ENCODE assay signal across 8 cellular contexts in the genomic region with DNA sequence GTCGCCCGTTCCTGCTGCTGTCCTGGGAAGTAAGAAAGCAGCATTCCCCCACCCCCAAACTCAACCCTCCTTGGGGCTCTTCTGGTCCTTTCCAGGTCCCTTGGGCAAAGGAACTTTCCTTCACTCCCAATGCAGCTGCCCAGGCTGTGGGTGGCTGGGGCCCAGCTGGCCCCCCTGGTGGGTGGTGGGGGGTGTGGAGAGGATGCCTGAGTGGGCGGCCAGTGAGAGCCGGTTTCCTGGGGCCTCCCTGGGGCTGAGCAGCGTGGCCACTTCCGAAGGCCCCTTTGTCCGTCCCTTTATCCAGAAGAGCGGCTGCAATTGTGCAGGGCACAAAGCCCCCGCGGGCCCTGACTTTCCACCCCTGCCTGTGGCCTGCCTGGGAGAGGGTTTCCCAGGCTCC.
"Had no signal": no experiment of that assay in that cellular context is flagged by ENCODE, and none has a peak within 500 bp of the region (broad histone marks: within the 10 kb centered on the region; RNA-seq: fewer than 3 reads in every experiment).

No MANE protein-coding gene starts in this region.

- DNase-seq: GM23248, GOT3, H9, HCEC 1CT, HFFc6, IMR-90, KG1 had no signal

- H3K27ac ChIP-seq: GM23248 had no signal

- H3K27ac Mint-ChIP-seq: H9, HFFc6 had no signal

- H2AFZ ChIP-seq: GM23248 had no signal

- H3K4me3 Mint-ChIP-seq: HFFc6 had no signal

- ATAC-seq: K562 had no signal

- H3K9me3 Mint-ChIP-seq: H9, HFFc6 had no signal

- H3K9ac ChIP-seq: GM23248 had no signal

- H3K4me3 ChIP-seq: GM23248, K562 had no signal
